16 cellular contexts compared by ENCODE assay signal in genomic region chrX:22373766-22374165, GRCh38.
A peak's percentile ranks its signal among the peaks of the same experiment; 100 is the strongest.
DNase-seq lines count a peak whose midpoint lies in the region; ATAC-seq, FAIRE-seq and TF ChIP-seq lines count a peak whose summit lies in the region.
"Had no signal": no experiment of that assay in that cellular context is flagged by ENCODE, and none has a peak within 500 bp of the region (broad histone marks: within the 10 kb centered on the region; RNA-seq: fewer than 3 reads in every experiment).

No MANE protein-coding gene starts in this region.

- H3K4me3 ChIP-seq in A549 (no peak overlapping the region), bronchial epithelial cell (ENCODE audit: low read depth, low read length) (no peak overlapping the region), epithelial cell of esophagus (ENCODE audit: low read length) (no peak overlapping the region), stomach (no peak overlapping the region)
- H3K4me3 ChIP-seq: BLaER1 treated with 17β-estradiol and CSF1 and Interleukin-3, amounts not matched to agents 10 nM and 100 nM had no signal

- intact Hi-C loops in stomach (cut with DNase I; ENCODE audit: low total_unique reads): no loop called here

- TF ChIP-seq CTCF in A549 (IDR thresholded peaks at IDR 0.05) (no peak), bronchial epithelial cell (IDR thresholded peaks at IDR 0.05; ENCODE audit: insufficient read depth, low read length, severe bottlenecking) (no peak), epithelial cell of esophagus (IDR thresholded peaks at IDR 0.05; ENCODE audit: insufficient read depth, low read depth, low read length, missing control alignments) (no peak), stomach (IDR thresholded peaks at IDR 0.05) (no peak)

- H3K4me1 ChIP-seq in A549 (no peaks in the 10 kb centered on the region), stomach (no peaks in the 10 kb centered on the region)

- POLR2A ChIA-PET in A549 (lab: Yijun Ruan, JAX): no interaction called here

- H3K36me3 ChIP-seq in bronchial epithelial cell (ENCODE audit: control insufficient read depth, insufficient read depth, low read length) (no peaks in the 10 kb centered on the region), stomach (no peaks in the 10 kb centered on the region)
- H3K36me3 ChIP-seq: BLaER1 treated with 17β-estradiol and CSF1 and Interleukin-3, amounts not matched to agents 10 nM and 100 nM had no signal

- 26% methylated on average over 1 of the region's 1 CpG for WGBS in A549 (ENCODE audit: missing lambda C conversion rate)
- 19 to 48% (median 41%) methylated on average over 1 of the region's 1 CpG for WGBS in stomach, 5 donors

- TF ChIP-seq RAD21 in A549 (conservative IDR thresholded peaks at IDR 0.05 in 1 of 2, IDR thresholded peaks at IDR 0.05 in 1 of 2): no peak

- H3K27ac ChIP-seq in A549: no peak overlapping the region
- H3K27ac ChIP-seq in stomach: no peak overlapping the region
- H3K27ac ChIP-seq: BLaER1 treated with 17β-estradiol and CSF1 and Interleukin-3, amounts not matched to agents 10 nM and 100 nM had no signal

- TF ChIP-seq POLR2A in A549 (IDR thresholded peaks at IDR 0.05; ENCODE audit: low read length): no peak
- no peak for TF ChIP-seq POLR2A in stomach (IDR thresholded peaks at IDR 0.05)

- FAIRE-seq in A549 (lab: Jason Lieb, UNC): peak; percentile 54
- FAIRE-seq in bronchial epithelial cell (lab: Jason Lieb, UNC): no peak
- FAIRE-seq: G401.6, HepG2 had no signal

- H3K27me3 ChIP-seq in bronchial epithelial cell (ENCODE audit: control insufficient read depth, insufficient read depth, low read length) (no peaks in the 10 kb centered on the region), stomach (no peaks in the 10 kb centered on the region)
- H3K27me3 ChIP-seq: BLaER1 treated with 17β-estradiol and CSF1 and Interleukin-3, amounts not matched to agents 10 nM and 100 nM had no signal

- H3K4me2 ChIP-seq in A549: no peak overlapping the region
- H3K4me2 ChIP-seq: BLaER1 treated with 17β-estradiol and CSF1 and Interleukin-3, amounts not matched to agents 10 nM and 100 nM had no signal

- DNase-seq in A549 (ENCODE audit: low read depth in 1 of 2, low spot score in 1 of 2): no peak
- DNase-seq in NCI-H526 (lab: John Stamatoyannopoulos, UW): peak; percentile 2 to 7
- peak; percentile 69 for DNase-seq in bronchial epithelial cell (ENCODE audit: low read depth)
- peak; percentile 25 for DNase-seq in epithelial cell of esophagus (ENCODE audit: low read depth)
- no peak for DNase-seq in stomach
- DNase-seq in KG1 (lab: John Stamatoyannopoulos, UW): no peak
- DNase-seq: 8988T; ACHN; CD4-positive, CD25-positive, alpha-beta regulatory T cell; DMS79; HCEC 1CT; HFFc6 had no signal

- CTCF ChIA-PET in A549 (lab: Yijun Ruan, JAX): no interaction called here

- H3K9me3 ChIP-seq in A549 (no peaks in the 10 kb centered on the region), stomach (no peaks in the 10 kb centered on the region)

- TF ChIP-seq EP300 in A549 (IDR thresholded peaks at IDR 0.05) (no peak), stomach (IDR thresholded peaks at IDR 0.05) (no peak)

- no peak for ATAC-seq in A549
- ATAC-seq in HG02970 (IDR thresholded peaks at IDR 0.05; ENCODE audit: low FRiP score, unreplicated experiment): no peak
- ATAC-seq: HepG2 had no signal

TF ChIP-seq in A549, 52 proteins besides CTCF, POLR2A, EP300 and RAD21:
- TF ChIP-seq ESRRA (IDR thresholded peaks at IDR 0.05; ENCODE audit: borderline replicate concordance, low read length) (no peak), HES2 (IDR thresholded peaks at IDR 0.05) (no peak), CBX8 (IDR thresholded peaks at IDR 0.05) (no peak), CHD2 (IDR thresholded peaks at IDR 0.05; ENCODE audit: low read length, partially characterized antibody) (no peak), RARB (CRISPR knock-in tag; IDR thresholded peaks at IDR 0.05) (no peak), EHMT2 (IDR thresholded peaks at IDR 0.05; ENCODE audit: low read depth) (no peak), NFE2L2 (conservative IDR thresholded peaks at IDR 0.05; ENCODE audit: low read length) (no peak), MAFK (IDR thresholded peaks at IDR 0.05; ENCODE audit: partially characterized antibody) (no peak), USF2 (IDR thresholded peaks at IDR 0.05) (no peak), ELK1 (IDR thresholded peaks at IDR 0.05; ENCODE audit: low read depth, low read length) (no peak), EHF (CRISPR knock-in tag; IDR thresholded peaks at IDR 0.05) (no peak), PBX3 (IDR thresholded peaks at IDR 0.05) (no peak), GATA3 (IDR thresholded peaks at IDR 0.05; ENCODE audit: borderline replicate concordance) (no peak), ZSCAN20 (CRISPR knock-in tag; IDR thresholded peaks at IDR 0.05) (no peak), ZNF302 (CRISPR knock-in tag; IDR thresholded peaks at IDR 0.05) (no peak)

Comparison
In these comparisons a context has a peak if more than half of its experiments do, and no peak if none do; other contexts are left out.
1. DNase-seq: peak in NCI-H526 (2 of 2), bronchial epithelial cell (single experiment) and epithelial cell of esophagus (single experiment); none in A549 (0 of 2), stomach (single experiment) and KG1 (single experiment).